In genomic region chr10:50275650-50276235, GRCh38 we compare ENCODE assay signal across 8 cellular contexts. TPM values are rescaled to one million over a fixed set of nuclear protein-coding genes. Genes with fewer than 3 reads are reported as not detected.
A peak's percentile ranks its signal among the peaks of the same experiment; 100 is the strongest.
DNase-seq lines count a peak whose midpoint lies in the region; ATAC-seq and TF ChIP-seq lines count a peak whose summit lies in the region.

No MANE protein-coding gene starts in this region.

- TF ChIP-seq RAD21 in HCT116 (IDR thresholded peaks at IDR 0.05; ENCODE audit: low read depth), result peak; percentile 52

- H4K20me1 ChIP-seq in HCT116 (ENCODE audit: insufficient read depth), result no peaks in the 10 kb centered on the region
- H4K20me1 ChIP-seq in OCI-LY1 (ENCODE audit: insufficient read depth, low read length), result no peaks in the 10 kb centered on the region

- intact Hi-C loops in HCT116 (cut with micrococcal nuclease) (loop anchor here (1.0 kb wide), 1 partner anchor 681 kb away; no protein-coding TSS in a partner anchor), adrenal gland (cut with DNase I) (no loop called here)

- H3K27ac ChIP-seq in HCT116 (ENCODE audit: low read depth, low read length) (no peak overlapping the region), OCI-LY1 (ENCODE audit: low read depth, low read length, poor library complexity, severe bottlenecking) (no peak overlapping the region), adrenal gland (no peak overlapping the region)

- H3K4me3 ChIP-seq in HCT116 (replicated peaks in 1 of 2; ENCODE audit: low read depth in 1 of 2, low read length in 2 of 2), result no peak overlapping the region
- no peak overlapping the region for H3K4me3 ChIP-seq in OCI-LY1 (ENCODE audit: low read depth, low read length, poor library complexity, severe bottlenecking)
- no peak overlapping the region for H3K4me3 ChIP-seq in adrenal gland

- BruUV-seq in HCT116 (replicated peaks; lab: Mats Ljungman, UMichigan), result no TSS peak

- H3K36me3 ChIP-seq in HCT116 (ENCODE audit: control insufficient read depth in 1 of 2, insufficient read depth in 2 of 2, low read length in 2 of 2) (no peaks in the 10 kb centered on the region), OCI-LY1 (ENCODE audit: insufficient read depth, low read length) (no peaks in the 10 kb centered on the region), adrenal gland (replicated peaks in 1 of 2) (no peaks in the 10 kb centered on the region)

- H2AFZ ChIP-seq in HCT116 (ENCODE audit: low read depth, low read length, poor library complexity, severe bottlenecking) (no peak overlapping the region), OCI-LY1 (ENCODE audit: low read length) (no peak overlapping the region)

- H3F3A ChIP-seq in OCI-LY1 (ENCODE audit: insufficient read depth, low read length), result no peaks in the 10 kb centered on the region

- DNase-seq in NCI-H748 (lab: John Stamatoyannopoulos, UW; ENCODE audit: unreplicated experiment) (peak; percentile 6), NCI-H748 treated with DMSO at 0.1 percent for 48 hours (lab: John Stamatoyannopoulos, UW) (no peak), HCT116 (ENCODE audit: low read depth, low spot score) (no peak), adrenal gland (peak; percentile 30 to 62 (median 55)), kidney tubule cell (ENCODE audit: low spot score) (peak; percentile 29), NCI-H510A (lab: John Stamatoyannopoulos, UW) (no peak)
- DNase-seq in stimulated activated effector memory CD8-positive, alpha-beta T cell treated with anti-CD3 and anti-CD28 coated beads, Interleukin-12 subunit alpha, Interleukin-12 subunit beta, amount 100 ng/mL, for 72 hours (ENCODE audit: low spot score in 2 of 2), result peak; percentile 24 to 65

- H3K4me1 ChIP-seq in HCT116 (ENCODE audit: control insufficient read depth in 1 of 2, insufficient read depth in 2 of 2, low read length in 2 of 2) (peaks cover 0 to 9% of the 10 kb centered on the region in 2 experiments; a peak in 3 of 4 replicates), OCI-LY1 (ENCODE audit: insufficient read depth, low read length, severe bottlenecking) (no peaks in the 10 kb centered on the region), adrenal gland (replicated peaks in 1 of 2) (no peaks in the 10 kb centered on the region)

- 40 to 56% (median 47%) methylated on average over 3 of the region's 3 CpGs for WGBS in adrenal gland, 4 donors

- H3K27me3 ChIP-seq in HCT116 (ENCODE audit: insufficient read depth, low read length) (no peaks in the 10 kb centered on the region), OCI-LY1 (ENCODE audit: insufficient read depth, low read length) (no peaks in the 10 kb centered on the region), adrenal gland (no peaks in the 10 kb centered on the region)

- no peaks in the 10 kb centered on the region for H3K79me2 ChIP-seq in HCT116 (ENCODE audit: insufficient read depth, low read length)
- H3K79me2 ChIP-seq in OCI-LY1 (ENCODE audit: insufficient read depth, low read length), result no peaks in the 10 kb centered on the region

- H3K9me2 ChIP-seq in HCT116 (ENCODE audit: insufficient read depth) (no peaks in the 10 kb centered on the region), OCI-LY1 (ENCODE audit: low read depth, low read length) (no peaks in the 10 kb centered on the region)

- RAD21 ChIA-PET in HCT116 (lab: Charles Lee; ENCODE audit: low non-redundant PET in 1 of 2, low total read pairs in 2 of 2, uncharacterized antibody in 2 of 2, unreplicated experiment in 2 of 2), result no interaction called here

- H3K9ac ChIP-seq in HCT116 (ENCODE audit: low read length) (no peak overlapping the region), OCI-LY1 (ENCODE audit: low read length) (no peak overlapping the region)

- peak; percentile 30 to 78 (median 78); a peak in 5 of 6 replicates for TF ChIP-seq CTCF in HCT116 (IDR thresholded peaks at IDR 0.05 in 2 of 3, conservative IDR thresholded peaks at IDR 0.05 in 1 of 3; ENCODE audit: borderline replicate concordance in 1 of 3, insufficient read depth in 1 of 3, low read depth in 2 of 3, low read length in 2 of 3)
- peak; percentile 76 for TF ChIP-seq CTCF in OCI-LY1 (IDR thresholded peaks at IDR 0.05; ENCODE audit: low read length)
- peak; percentile 39 to 59 (median 48) for TF ChIP-seq CTCF in adrenal gland (IDR thresholded peaks at IDR 0.05)

- no peaks in the 10 kb centered on the region for H3K36me3 Mint-ChIP-seq in stimulated activated effector memory CD8-positive, alpha-beta T cell treated with anti-CD3 and anti-CD28 coated beads, Interleukin-12 subunit alpha, Interleukin-12 subunit beta, amount 100 ng/mL, for 72 hours

- POLR2A ChIA-PET in HCT116 (lab: Charles Lee), result no interaction called here

- H3K9me3 ChIP-seq in HCT116 (ENCODE audit: control insufficient read depth in 1 of 2, insufficient read depth in 1 of 2, low read depth in 1 of 2, low read length in 2 of 2), result no peaks in the 10 kb centered on the region
- no peaks in the 10 kb centered on the region for H3K9me3 ChIP-seq in OCI-LY1 (ENCODE audit: low read length)
- no peaks in the 10 kb centered on the region for H3K9me3 ChIP-seq in adrenal gland (replicated peaks in 1 of 3)

- H3K4me3 Mint-ChIP-seq in stimulated activated effector memory CD8-positive, alpha-beta T cell treated with anti-CD3 and anti-CD28 coated beads, Interleukin-12 subunit alpha, Interleukin-12 subunit beta, amount 100 ng/mL, for 72 hours, result no peak overlapping the region

- H3K27ac Mint-ChIP-seq in stimulated activated effector memory CD8-positive, alpha-beta T cell treated with anti-CD3 and anti-CD28 coated beads, Interleukin-12 subunit alpha, Interleukin-12 subunit beta, amount 100 ng/mL, for 72 hours, result no peak overlapping the region

- TF ChIP-seq POLR2A in HCT116 (IDR thresholded peaks at IDR 0.05; ENCODE audit: borderline replicate concordance, extremely low read depth, insufficient read depth, insufficient read length) (no peak), adrenal gland (IDR thresholded peaks at IDR 0.05) (no peak)

- CTCF ChIA-PET in HCT116 (lab: Charles Lee), result interaction anchor here (0.7 to 2.3 kb wide), 8 partner anchors 9 to 683 kb away, joined by 3 to 8 read pairs (median 4); no protein-coding TSS in a partner anchor

- H3K9me3 Mint-ChIP-seq in stimulated activated effector memory CD8-positive, alpha-beta T cell treated with anti-CD3 and anti-CD28 coated beads, Interleukin-12 subunit alpha, Interleukin-12 subunit beta, amount 100 ng/mL, for 72 hours, result no peaks in the 10 kb centered on the region

- H3K4me2 ChIP-seq in HCT116 (ENCODE audit: low read length) (no peak overlapping the region), OCI-LY1 (ENCODE audit: low read length) (no peak overlapping the region)

- H3K4me1 Mint-ChIP-seq in stimulated activated effector memory CD8-positive, alpha-beta T cell treated with anti-CD3 and anti-CD28 coated beads, Interleukin-12 subunit alpha, Interleukin-12 subunit beta, amount 100 ng/mL, for 72 hours, result no peaks in the 10 kb centered on the region

- peak; percentile 79 for ATAC-seq in HCT116
- peak; percentile 84 for ATAC-seq in stimulated activated effector memory CD8-positive, alpha-beta T cell treated with anti-CD3 and anti-CD28 coated beads, Interleukin-12 subunit alpha, Interleukin-12 subunit beta, amount 100 ng/mL, for 72 hours

TF ChIP-seq in HCT116, 20 proteins besides CTCF, POLR2A, EP300 and RAD21 (continues in another document):
- TF ChIP-seq POLR2AphosphoS5 (IDR thresholded peaks at IDR 0.05; ENCODE audit: low read depth, low read length) (no peak), SRF (IDR thresholded peaks at IDR 0.05; ENCODE audit: low read depth) (no peak), ATF3 (IDR thresholded peaks at IDR 0.05) (no peak), ZBTB33 (IDR thresholded peaks at IDR 0.05; ENCODE audit: extremely low read depth, insufficient replicate concordance, low read length) (no peak), YY1 (IDR thresholded peaks at IDR 0.05; ENCODE audit: extremely low read depth, insufficient replicate concordance, low read depth, low read length) (no peak), FOSL1 (IDR thresholded peaks at IDR 0.05; ENCODE audit: low read depth) (no peak), ELF1 (IDR thresholded peaks at IDR 0.05; ENCODE audit: borderline replicate concordance, low read depth) (no peak), CEBPB (IDR thresholded peaks at IDR 0.05; ENCODE audit: low read depth) (no peak), TCF7L2 (IDR thresholded peaks at IDR 0.05; ENCODE audit: borderline replicate concordance, extremely low read depth, insufficient read depth, insufficient read length) (no peak), CBX3 (IDR thresholded peaks at IDR 0.05; ENCODE audit: low read depth) (no peak), EZH2 (IDR thresholded peaks at IDR 0.05) (no peak)

RNA-seq across cellular contexts. Expression of gene ASAH2, which starts 24.4 kb away (rescaled TPM):
- 10.7 TPM for total RNA-seq in HCT116 (2021; ENCODE audit: unreplicated experiment)
- 2.1 and 4.3 TPM in 2 replicates for polyA plus RNA-seq in HCT116 (2012)
- total RNA-seq in adrenal gland, result 1 to 10 TPM in 4 of 8 donors, under 1 TPM in 4; 0.30 to 7.1 (median 2.5) TPM
- polyA plus RNA-seq in adrenal gland, result 1 to 10 TPM in 1 of 3 donors, under 1 TPM in 2; 0.13 to 8.7 (median 0.32) TPM

Comparison
In these comparisons a context has a peak if more than half of its experiments do, and no peak if none do; other contexts are left out.
1. DNase-seq: peak in NCI-H748 (single experiment), adrenal gland (7 of 7), kidney tubule cell (single experiment) and stimulated activated effector memory CD8-positive, alpha-beta T cell treated with anti-CD3 and anti-CD28 coated beads, Interleukin-12 subunit alpha, Interleukin-12 subunit beta, amount 100 ng/mL, for 72 hours (2 of 2); none in NCI-H748 treated with DMSO at 0.1 percent for 48 hours (single experiment), HCT116 (single experiment) and NCI-H510A (single experiment).
2. Peak in every context shown above with its lines, with median percentiles within 50 percentile points of each other: CTCF ChIP-seq.